ENCODE assay signal across 1 cellular context in genomic region chr2:196433116-196433515, GRCh38.
TF ChIP-seq lines count a peak whose summit lies in the region.

No MANE protein-coding gene starts in this region.

TF ChIP-seq in K562, 482 proteins besides CTCF, POLR2A, EP300 and RAD21:
- TF ChIP-seq, protein P1, sequence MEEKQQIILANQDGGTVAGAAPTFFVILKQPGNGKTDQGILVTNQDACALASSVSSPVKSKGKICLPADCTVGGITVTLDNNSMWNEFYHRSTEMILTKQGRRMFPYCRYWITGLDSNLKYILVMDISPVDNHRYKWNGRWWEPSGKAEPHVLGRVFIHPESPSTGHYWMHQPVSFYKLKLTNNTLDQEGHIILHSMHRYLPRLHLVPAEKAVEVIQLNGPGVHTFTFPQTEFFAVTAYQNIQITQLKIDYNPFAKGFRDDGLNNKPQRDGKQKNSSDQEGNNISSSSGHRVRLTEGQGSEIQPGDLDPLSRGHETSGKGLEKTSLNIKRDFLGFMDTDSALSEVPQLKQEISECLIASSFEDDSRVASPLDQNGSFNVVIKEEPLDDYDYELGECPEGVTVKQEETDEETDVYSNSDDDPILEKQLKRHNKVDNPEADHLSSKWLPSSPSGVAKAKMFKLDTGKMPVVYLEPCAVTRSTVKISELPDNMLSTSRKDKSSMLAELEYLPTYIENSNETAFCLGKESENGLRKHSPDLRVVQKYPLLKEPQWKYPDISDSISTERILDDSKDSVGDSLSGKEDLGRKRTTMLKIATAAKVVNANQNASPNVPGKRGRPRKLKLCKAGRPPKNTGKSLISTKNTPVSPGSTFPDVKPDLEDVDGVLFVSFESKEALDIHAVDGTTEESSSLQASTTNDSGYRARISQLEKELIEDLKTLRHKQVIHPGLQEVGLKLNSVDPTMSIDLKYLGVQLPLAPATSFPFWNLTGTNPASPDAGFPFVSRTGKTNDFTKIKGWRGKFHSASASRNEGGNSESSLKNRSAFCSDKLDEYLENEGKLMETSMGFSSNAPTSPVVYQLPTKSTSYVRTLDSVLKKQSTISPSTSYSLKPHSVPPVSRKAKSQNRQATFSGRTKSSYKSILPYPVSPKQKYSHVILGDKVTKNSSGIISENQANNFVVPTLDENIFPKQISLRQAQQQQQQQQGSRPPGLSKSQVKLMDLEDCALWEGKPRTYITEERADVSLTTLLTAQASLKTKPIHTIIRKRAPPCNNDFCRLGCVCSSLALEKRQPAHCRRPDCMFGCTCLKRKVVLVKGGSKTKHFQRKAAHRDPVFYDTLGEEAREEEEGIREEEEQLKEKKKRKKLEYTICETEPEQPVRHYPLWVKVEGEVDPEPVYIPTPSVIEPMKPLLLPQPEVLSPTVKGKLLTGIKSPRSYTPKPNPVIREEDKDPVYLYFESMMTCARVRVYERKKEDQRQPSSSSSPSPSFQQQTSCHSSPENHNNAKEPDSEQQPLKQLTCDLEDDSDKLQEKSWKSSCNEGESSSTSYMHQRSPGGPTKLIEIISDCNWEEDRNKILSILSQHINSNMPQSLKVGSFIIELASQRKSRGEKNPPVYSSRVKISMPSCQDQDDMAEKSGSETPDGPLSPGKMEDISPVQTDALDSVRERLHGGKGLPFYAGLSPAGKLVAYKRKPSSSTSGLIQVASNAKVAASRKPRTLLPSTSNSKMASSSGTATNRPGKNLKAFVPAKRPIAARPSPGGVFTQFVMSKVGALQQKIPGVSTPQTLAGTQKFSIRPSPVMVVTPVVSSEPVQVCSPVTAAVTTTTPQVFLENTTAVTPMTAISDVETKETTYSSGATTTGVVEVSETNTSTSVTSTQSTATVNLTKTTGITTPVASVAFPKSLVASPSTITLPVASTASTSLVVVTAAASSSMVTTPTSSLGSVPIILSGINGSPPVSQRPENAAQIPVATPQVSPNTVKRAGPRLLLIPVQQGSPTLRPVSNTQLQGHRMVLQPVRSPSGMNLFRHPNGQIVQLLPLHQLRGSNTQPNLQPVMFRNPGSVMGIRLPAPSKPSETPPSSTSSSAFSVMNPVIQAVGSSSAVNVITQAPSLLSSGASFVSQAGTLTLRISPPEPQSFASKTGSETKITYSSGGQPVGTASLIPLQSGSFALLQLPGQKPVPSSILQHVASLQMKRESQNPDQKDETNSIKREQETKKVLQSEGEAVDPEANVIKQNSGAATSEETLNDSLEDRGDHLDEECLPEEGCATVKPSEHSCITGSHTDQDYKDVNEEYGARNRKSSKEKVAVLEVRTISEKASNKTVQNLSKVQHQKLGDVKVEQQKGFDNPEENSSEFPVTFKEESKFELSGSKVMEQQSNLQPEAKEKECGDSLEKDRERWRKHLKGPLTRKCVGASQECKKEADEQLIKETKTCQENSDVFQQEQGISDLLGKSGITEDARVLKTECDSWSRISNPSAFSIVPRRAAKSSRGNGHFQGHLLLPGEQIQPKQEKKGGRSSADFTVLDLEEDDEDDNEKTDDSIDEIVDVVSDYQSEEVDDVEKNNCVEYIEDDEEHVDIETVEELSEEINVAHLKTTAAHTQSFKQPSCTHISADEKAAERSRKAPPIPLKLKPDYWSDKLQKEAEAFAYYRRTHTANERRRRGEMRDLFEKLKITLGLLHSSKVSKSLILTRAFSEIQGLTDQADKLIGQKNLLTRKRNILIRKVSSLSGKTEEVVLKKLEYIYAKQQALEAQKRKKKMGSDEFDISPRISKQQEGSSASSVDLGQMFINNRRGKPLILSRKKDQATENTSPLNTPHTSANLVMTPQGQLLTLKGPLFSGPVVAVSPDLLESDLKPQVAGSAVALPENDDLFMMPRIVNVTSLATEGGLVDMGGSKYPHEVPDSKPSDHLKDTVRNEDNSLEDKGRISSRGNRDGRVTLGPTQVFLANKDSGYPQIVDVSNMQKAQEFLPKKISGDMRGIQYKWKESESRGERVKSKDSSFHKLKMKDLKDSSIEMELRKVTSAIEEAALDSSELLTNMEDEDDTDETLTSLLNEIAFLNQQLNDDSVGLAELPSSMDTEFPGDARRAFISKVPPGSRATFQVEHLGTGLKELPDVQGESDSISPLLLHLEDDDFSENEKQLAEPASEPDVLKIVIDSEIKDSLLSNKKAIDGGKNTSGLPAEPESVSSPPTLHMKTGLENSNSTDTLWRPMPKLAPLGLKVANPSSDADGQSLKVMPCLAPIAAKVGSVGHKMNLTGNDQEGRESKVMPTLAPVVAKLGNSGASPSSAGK (IDR thresholded peaks at IDR 0.05): 0 out of 2 replicates have a peak, but pooled peaks have one; percentile 11
- TF ChIP-seq ZNF408 (CRISPR knock-in tag; IDR thresholded peaks at IDR 0.05; ENCODE audit: low read depth): no peak
- TF ChIP-seq L3MBTL2 (IDR thresholded peaks at IDR 0.05): peak; percentile 27; the same call in 1 of the 2 replicates
